ENCODE assay signal across 9 cellular contexts in the genomic region with DNA sequence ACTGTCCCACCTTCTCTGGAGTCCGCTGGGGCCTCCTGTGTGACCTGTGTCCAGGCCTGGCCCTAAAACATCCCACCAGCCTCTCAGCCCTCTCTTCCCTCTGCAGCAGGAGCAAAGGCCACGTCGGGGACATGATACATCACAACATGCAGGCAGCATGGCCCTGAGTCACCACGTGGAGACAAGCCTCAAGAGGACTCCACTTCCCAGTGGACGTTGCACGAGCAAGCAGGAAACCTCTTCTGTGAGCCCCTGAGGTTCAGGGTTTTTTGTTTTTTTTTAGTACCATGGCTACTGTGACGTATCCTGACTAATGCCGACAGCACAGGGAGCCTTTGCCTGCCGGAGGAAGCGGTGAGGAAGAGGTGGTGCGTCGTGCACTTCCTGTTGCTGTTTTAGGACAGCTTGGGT.
A peak's percentile ranks its signal among the peaks of the same experiment; 100 is the strongest.
DNase-seq lines count a peak whose midpoint lies in the region; ATAC-seq lines count a peak whose summit lies in the region.
"Had no signal": no experiment of that assay in that cellular context is flagged by ENCODE, and none has a peak within 500 bp of the region (broad histone marks: within the 10 kb centered on the region; RNA-seq: fewer than 3 reads in every experiment).

No MANE protein-coding gene starts in this region.

- DNase-seq in UCSD-AML1 (lab: John Stamatoyannopoulos, UW; ENCODE audit: unreplicated experiment) (peak; percentile 59), iPS-NIHi11 (ENCODE audit: low spot score) (no peak), NCI-H1930 (lab: John Stamatoyannopoulos, UW) (no peak)
- DNase-seq in central memory CD4-positive, alpha-beta T cell, result peak; percentile 93
- peak; percentile 70 for DNase-seq in stimulated activated CD4-positive, alpha-beta T cell treated with anti-CD3 and anti-CD28 coated beads, Interleukin-15, amount 100 ng/mL, for 24 hours
- DNase-seq: NCI-H748 treated with DMSO at 0.1 percent for 48 hours had no signal

- ATAC-seq in GM18502 (IDR thresholded peaks at IDR 0.05; ENCODE audit: poor library complexity, unreplicated experiment), result peak; percentile 75
- ATAC-seq in HG03457 (IDR thresholded peaks at IDR 0.05; ENCODE audit: unreplicated experiment), result no peak
- ATAC-seq in HG03565 (IDR thresholded peaks at IDR 0.05; ENCODE audit: unreplicated experiment), result no peak

Comparison
In these comparisons a context has a peak if more than half of its experiments do, and no peak if none do; other contexts are left out.
1. DNase-seq: peak in UCSD-AML1 (single experiment), central memory CD4-positive, alpha-beta T cell (single experiment) and stimulated activated CD4-positive, alpha-beta T cell treated with anti-CD3 and anti-CD28 coated beads, Interleukin-15, amount 100 ng/mL, for 24 hours (single experiment); none in iPS-NIHi11 (single experiment) and NCI-H1930 (0 of 2).